ENCODE assay signal across 2 cellular contexts in the genomic region with DNA sequence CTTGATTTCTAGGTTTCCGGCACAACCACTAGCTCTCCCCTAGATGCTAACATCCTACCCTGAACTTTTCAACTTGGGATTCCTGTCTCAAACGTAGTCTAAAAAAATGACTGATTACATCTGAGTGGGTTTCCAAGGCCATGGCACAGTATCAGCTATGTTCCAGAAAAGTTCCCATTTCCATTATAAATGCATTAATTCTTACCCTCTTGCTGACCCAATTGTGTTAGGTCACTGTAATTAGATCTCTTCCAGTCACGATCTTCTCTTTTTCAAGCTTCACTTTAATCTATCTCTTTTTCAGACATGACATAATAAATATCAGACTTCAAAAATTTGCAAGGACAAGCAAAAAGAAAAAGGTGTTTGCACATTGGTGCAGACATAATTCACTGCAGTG.
TF ChIP-seq lines count a peak whose summit lies in the region.

No MANE protein-coding gene starts in this region.

TF ChIP-seq in H1, 55 proteins besides CTCF, POLR2A, EP300 and RAD21:
- TF ChIP-seq CTBP2 (IDR thresholded peaks at IDR 0.05; ENCODE audit: borderline replicate concordance, insufficient read depth, insufficient read length, low read length): no peak
- no peak for TF ChIP-seq RNF2 (IDR thresholded peaks at IDR 0.05; ENCODE audit: borderline replicate concordance, low read depth, low read length, missing control alignments, poor library complexity, severe bottlenecking)
- no peak for TF ChIP-seq CBX8 (IDR thresholded peaks at IDR 0.05; ENCODE audit: borderline replicate concordance, low read depth, low read length)
- TF ChIP-seq KDM1A (IDR thresholded peaks at IDR 0.05; ENCODE audit: borderline replicate concordance, low read length): no peak
- TF ChIP-seq RBBP5 (IDR thresholded peaks at IDR 0.05; ENCODE audit: borderline replicate concordance, low read depth, low read length): no peak
- no peak for TF ChIP-seq EZH2 (IDR thresholded peaks at IDR 0.05; ENCODE audit: low read depth, low read length, severe bottlenecking)
- TF ChIP-seq TAF7 (optimal IDR thresholded peaks at IDR 0.05; ENCODE audit: borderline replicate concordance, low read depth, low read length): no peak
- TF ChIP-seq CBX5 (IDR thresholded peaks at IDR 0.05; ENCODE audit: low read depth, low read length): no peak
- TF ChIP-seq SP4 (IDR thresholded peaks at IDR 0.05; ENCODE audit: low read length): no peak
- TF ChIP-seq, protein P1, sequence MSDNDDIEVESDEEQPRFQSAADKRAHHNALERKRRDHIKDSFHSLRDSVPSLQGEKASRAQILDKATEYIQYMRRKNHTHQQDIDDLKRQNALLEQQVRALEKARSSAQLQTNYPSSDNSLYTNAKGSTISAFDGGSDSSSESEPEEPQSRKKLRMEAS (IDR thresholded peaks at IDR 0.05): no peak
- no peak for TF ChIP-seq TAF1 (IDR thresholded peaks at IDR 0.05; ENCODE audit: low read depth, low read length)
- TF ChIP-seq SUZ12 (IDR thresholded peaks at IDR 0.05; ENCODE audit: low read length): no peak
- no peak for TF ChIP-seq POLR2AphosphoS5 (IDR thresholded peaks at IDR 0.05; ENCODE audit: low read depth, low read length)

TF ChIP-seq in GM23338, 12 proteins besides CTCF, POLR2A, EP300 and RAD21:
- TF ChIP-seq POLR2AphosphoS5 (IDR thresholded peaks at IDR 0.05; ENCODE audit: low read depth): no peak
- TF ChIP-seq ZNF331 (CRISPR knock-in tag; IDR thresholded peaks at IDR 0.05; ENCODE audit: low read depth): no peak
- no peak for TF ChIP-seq CREB1 (CRISPR knock-in tag; IDR thresholded peaks at IDR 0.05; ENCODE audit: low read depth)
- TF ChIP-seq JUNB (IDR thresholded peaks at IDR 0.05; ENCODE audit: unreplicated experiment): no peak
- TF ChIP-seq, protein P2, sequence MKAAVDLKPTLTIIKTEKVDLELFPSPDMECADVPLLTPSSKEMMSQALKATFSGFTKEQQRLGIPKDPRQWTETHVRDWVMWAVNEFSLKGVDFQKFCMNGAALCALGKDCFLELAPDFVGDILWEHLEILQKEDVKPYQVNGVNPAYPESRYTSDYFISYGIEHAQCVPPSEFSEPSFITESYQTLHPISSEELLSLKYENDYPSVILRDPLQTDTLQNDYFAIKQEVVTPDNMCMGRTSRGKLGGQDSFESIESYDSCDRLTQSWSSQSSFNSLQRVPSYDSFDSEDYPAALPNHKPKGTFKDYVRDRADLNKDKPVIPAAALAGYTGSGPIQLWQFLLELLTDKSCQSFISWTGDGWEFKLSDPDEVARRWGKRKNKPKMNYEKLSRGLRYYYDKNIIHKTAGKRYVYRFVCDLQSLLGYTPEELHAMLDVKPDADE (IDR thresholded peaks at IDR 0.05): no peak
- TF ChIP-seq EZH2phosphoT487 (IDR thresholded peaks at IDR 0.05; ENCODE audit: unreplicated experiment): no peak
- TF ChIP-seq ZNF114 (CRISPR knock-in tag; IDR thresholded peaks at IDR 0.05): no peak
TF ChIP-seq in GM23338: peak in this region for 0.
